Comparison of ENCODE assay signal across 8 cellular contexts in genomic region chr2:157628532-157629415, GRCh38. TPM values are rescaled to one million over a fixed set of nuclear protein-coding genes. Genes with fewer than 3 reads are reported as not detected.
DNase-seq lines count a peak whose midpoint lies in the region; ATAC-seq, FAIRE-seq and TF ChIP-seq lines count a peak whose summit lies in the region.

ACVR1C (minus strand) TSS chr2:157628864; CDS start chr2:157628644, 220 bp downstream.

- intact Hi-C loops in Right ventricle myocardium superior (cut with DNase I), result no loop called here
- intact Hi-C loops in pancreas (cut with DNase I), result no loop called here
- intact Hi-C loops in thyroid gland (cut with DNase I), result no loop called here

- no peak within 1 kb of the TSS for H3K9ac ChIP-seq in DND-41 (ENCODE audit: low read depth, low read length)

- no peak for FAIRE-seq in pancreas (lab: Jason Lieb, UNC)

- H3K4me1 ChIP-seq in DND-41 (ENCODE audit: insufficient read depth, low read length), result peaks cover 6% of the 10 kb centered on the region; the same call in 1 of the 2 replicates
- no peaks in the 10 kb centered on the region for H3K4me1 ChIP-seq in pancreas
- peaks cover 0 to 4% of the 10 kb centered on the region in 2 donors for H3K4me1 ChIP-seq in thyroid gland

- peak in 1 of 2 donors; percentile 35 for TF ChIP-seq POLR2A in thyroid gland (IDR thresholded peaks at IDR 0.05)

- H3K9me3 ChIP-seq in DND-41 (ENCODE audit: insufficient read depth, low read length, severe bottlenecking) (no peaks in the 10 kb centered on the region), pancreas (no peaks in the 10 kb centered on the region), thyroid gland (no peaks in the 10 kb centered on the region)

- peak within 1 kb of the TSS; percentile 68 for H3K27ac Mint-ChIP-seq in activated naive CD8-positive, alpha-beta T cell treated with anti-CD3 and anti-CD28 coated beads, Interleukin-2, amount 10 ng/mL, durations not matched to agents 7 days and 5 days

- 0 to 2% methylated on average over 34 to 76 of the region's 76 CpGs for WGBS in pancreas, 2 donors
- 2 to 4% methylated on average over 13 to 30 of the region's 76 CpGs for WGBS in thyroid gland, 2 donors

- POLR2A ChIA-PET in activated naive CD8-positive, alpha-beta T cell treated with anti-CD3 and anti-CD28 coated beads, Interleukin-2, amount 10 ng/mL, durations not matched to agents 7 days and 5 days (lab: Charles Lee), result interaction anchor here (0.6 to 1.4 kb wide), 4 partner anchors 17 to 389 kb away, joined by 3 to 4 read pairs (median 3); partner anchors contain the start of gene ACVR1

- no peak within 1 kb of the TSS for H3K27ac ChIP-seq in DND-41 (ENCODE audit: low read length)
- H3K27ac ChIP-seq in pancreas, result peak within 1 kb of the TSS; percentile 42 to 83 (median 82)
- H3K27ac ChIP-seq in thyroid gland, result peak within 1 kb of the TSS in 1 of 3 donors; percentile 27

- H3K36me3 Mint-ChIP-seq in activated naive CD8-positive, alpha-beta T cell treated with anti-CD3 and anti-CD28 coated beads, Interleukin-2, amount 10 ng/mL, durations not matched to agents 7 days and 5 days, result peaks cover 5% of the 10 kb centered on the region

- peak within 1 kb of the TSS; percentile 91 for H3K4me3 Mint-ChIP-seq in activated naive CD8-positive, alpha-beta T cell treated with anti-CD3 and anti-CD28 coated beads, Interleukin-2, amount 10 ng/mL, durations not matched to agents 7 days and 5 days

- DNase-seq in DND-41 (no peak), SK-N-DZ (ENCODE audit: low spot score) (peak; percentile 63), Right ventricle myocardium superior (peak; percentile 66), pancreas (peak; percentile 73 to 88 (median 78)), thyroid gland (peak; percentile 73 to 77)
- DNase-seq in Jurkat, Clone E6-1 (ENCODE audit: low read depth, low spot score), result peak; percentile 19
- DNase-seq in activated naive CD8-positive, alpha-beta T cell treated with anti-CD3 and anti-CD28 coated beads, Interleukin-2, amount 10 ng/mL, durations not matched to agents 7 days and 5 days, result peak; percentile 85

- H3K36me3 ChIP-seq in DND-41 (ENCODE audit: insufficient read depth, low read length), result no peaks in the 10 kb centered on the region
- no peaks in the 10 kb centered on the region for H3K36me3 ChIP-seq in pancreas
- no peaks in the 10 kb centered on the region for H3K36me3 ChIP-seq in thyroid gland

- H4K20me1 ChIP-seq in DND-41 (ENCODE audit: insufficient read depth, low read length), result no peaks in the 10 kb centered on the region

- H3K79me2 ChIP-seq in DND-41 (ENCODE audit: insufficient read depth, low read length), result no peaks in the 10 kb centered on the region

- H3K4me1 Mint-ChIP-seq in activated naive CD8-positive, alpha-beta T cell treated with anti-CD3 and anti-CD28 coated beads, Interleukin-2, amount 10 ng/mL, durations not matched to agents 7 days and 5 days, result peaks cover 29% of the 10 kb centered on the region

- TF ChIP-seq CTCF in DND-41 (IDR thresholded peaks at IDR 0.05; ENCODE audit: borderline replicate concordance, extremely low read depth, low read length, poor library complexity, severe bottlenecking) (peak; percentile 17), pancreas (IDR thresholded peaks at IDR 0.05) (peak; percentile 36 to 47 (median 44)), thyroid gland (IDR thresholded peaks at IDR 0.05) (peak; percentile 25 to 55 (median 46))

- H3K4me2 ChIP-seq in DND-41 (ENCODE audit: insufficient read depth, low read length), result no peak within 1 kb of the TSS

- ATAC-seq in DND-41 (ENCODE audit: insufficient read depth, low read depth) (no peak), GM21717 (IDR thresholded peaks at IDR 0.05; ENCODE audit: unreplicated experiment) (peak; percentile 89), Right ventricle myocardium superior (ENCODE audit: poor library complexity) (peak; percentile 96), pancreas (peak; percentile 88 to 94 (median 90))
- peak; percentile 92 for ATAC-seq in activated naive CD8-positive, alpha-beta T cell treated with anti-CD3 and anti-CD28 coated beads, Interleukin-2, amount 10 ng/mL, durations not matched to agents 7 days and 5 days (ENCODE audit: low read depth)

- no peak within 1 kb of the TSS for H2AFZ ChIP-seq in DND-41 (ENCODE audit: low read depth, low read length)

- peaks cover 11% of the 10 kb centered on the region for H3K27me3 Mint-ChIP-seq in activated naive CD8-positive, alpha-beta T cell treated with anti-CD3 and anti-CD28 coated beads, Interleukin-2, amount 10 ng/mL, durations not matched to agents 7 days and 5 days

- no peaks in the 10 kb centered on the region for H3K27me3 ChIP-seq in DND-41 (ENCODE audit: insufficient read depth, low read length, poor library complexity)
- H3K27me3 ChIP-seq in pancreas, result no peaks in the 10 kb centered on the region
- no peaks in the 10 kb centered on the region for H3K27me3 ChIP-seq in thyroid gland

- no peak within 1 kb of the TSS for H3K4me3 ChIP-seq in DND-41 (ENCODE audit: low read depth in 1 of 2, low read length in 2 of 2)
- H3K4me3 ChIP-seq in Jurkat, Clone E6-1 (ENCODE audit: low read length), result peak within 1 kb of the TSS; percentile 49
- H3K4me3 ChIP-seq in pancreas, result peak within 1 kb of the TSS; percentile 45 to 62 (median 50)
- H3K4me3 ChIP-seq in thyroid gland (replicated peaks in 1 of 3), result peak within 1 kb of the TSS; percentile 33 to 41 (median 39)

- peaks cover 2% of the 10 kb centered on the region for H3K9me3 Mint-ChIP-seq in activated naive CD8-positive, alpha-beta T cell treated with anti-CD3 and anti-CD28 coated beads, Interleukin-2, amount 10 ng/mL, durations not matched to agents 7 days and 5 days

RNA-seq across cellular contexts. Expression of gene ACVR1C, which starts in this region (rescaled TPM):
- polyA plus RNA-seq in Jurkat, Clone E6-1 (2012; ENCODE audit: insufficient read depth, insufficient read length), result not detected
- 0.07 and 0.50 TPM in 2 replicates for polyA plus RNA-seq in SK-N-DZ (2014; cell fraction: cytosol; rRNA removed)
- polyA plus RNA-seq in SK-N-DZ (2014; cell fraction: nucleus; rRNA removed), result 0.02 and 0.21 TPM in 2 replicates
- total RNA-seq in activated naive CD8-positive, alpha-beta T cell treated with anti-CD3 and anti-CD28 coated beads, Interleukin-2, amount 10 ng/mL, durations not matched to agents 7 days and 5 days, result 1 to 10 TPM; 2.0 to 2.1 TPM
- 0.54 TPM for total RNA-seq in Right ventricle myocardium superior
- 1 to 10 TPM in 5 of 6 donors, under 1 TPM in 1; 0.76 to 2.7 (median 1.5) TPM for total RNA-seq in pancreas
- polyA plus RNA-seq in pancreas, result 1 to 10 TPM in 1 of 2 donors, under 1 TPM in 1; 0.46 to 1.7 TPM
- under 1 TPM; 0.13 to 0.93 (median 0.49) TPM for total RNA-seq in thyroid gland

Comparison
In these comparisons a context has a peak if more than half of its experiments do, and no peak if none do; other contexts are left out.
1. Peak in DNase-seq and ATAC-seq in Right ventricle myocardium superior; RNA of the gene not detected or under 1 TPM.
2. Peak in DNase-seq and H3K4me3 ChIP-seq in thyroid gland; RNA of the gene not detected or under 1 TPM.
3. H3K4me3 ChIP-seq: peak in Jurkat, Clone E6-1 (single experiment) and pancreas (4 of 4); none in DND-41 (0 of 2).
4. Peak in every context shown above with its lines, with median percentiles within 50 percentile points of each other: CTCF ChIP-seq.